Comparison of ENCODE assay signal across 8 cellular contexts in the genomic region with DNA sequence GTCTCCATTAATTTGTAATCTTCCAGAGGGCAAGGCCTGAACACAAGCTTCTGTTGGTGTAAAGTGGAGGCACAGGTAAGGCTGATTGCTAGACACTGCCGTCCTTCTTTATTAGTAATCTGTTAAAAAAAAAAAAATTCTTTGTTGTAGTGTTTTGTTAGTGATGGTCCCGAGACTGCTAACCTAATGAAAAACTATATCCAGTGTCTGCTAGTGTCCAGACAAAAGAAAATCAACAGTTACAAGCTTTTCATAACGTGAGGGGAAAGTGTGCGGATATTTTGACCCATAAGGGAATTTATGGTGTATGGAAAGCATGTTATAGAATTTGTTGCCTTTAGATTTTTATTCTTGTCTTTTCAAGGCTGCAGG. TPM values are rescaled to one million over a fixed set of nuclear protein-coding genes. Genes with fewer than 3 reads are reported as not detected.
DNase-seq lines count a peak whose midpoint lies in the region; ATAC-seq and TF ChIP-seq lines count a peak whose summit lies in the region.

No MANE protein-coding gene starts in this region.

- H3K79me1 ChIP-seq in trophoblast cell (ENCODE audit: low read length), result peaks cover 19% of the 10 kb centered on the region

- no peak overlapping the region for H3K14ac ChIP-seq in trophoblast cell (ENCODE audit: low read length)

- WGBS in trophoblast cell (ENCODE audit: extremely low coverage, insufficient coverage, insufficient read length), result no CpG with 5 or more reads among the region's 4 CpGs

- no peak overlapping the region for H3K18ac ChIP-seq in trophoblast cell (ENCODE audit: low read length)

- H3K79me2 ChIP-seq in DOHH2 (ENCODE audit: control insufficient read depth, low read length), result peaks cover 22% of the 10 kb centered on the region
- H3K79me2 ChIP-seq in PC-9 (ENCODE audit: low read depth), result peaks cover 13% of the 10 kb centered on the region
- peaks cover 13% of the 10 kb centered on the region for H3K79me2 ChIP-seq in trophoblast cell (ENCODE audit: control insufficient read depth, insufficient read depth, low read length, poor library complexity)

- H4K12ac ChIP-seq in trophoblast cell (ENCODE audit: low read depth, low read length), result no peak overlapping the region

- H3K23ac ChIP-seq in trophoblast cell (ENCODE audit: low read length), result no peak overlapping the region

- BruUV-seq in PC-9 (replicated peaks; lab: Mats Ljungman, UMichigan), result TSS peak; percentile 92

- peak overlapping the region; percentile 88 for H3K4me3 ChIP-seq in DOHH2 (ENCODE audit: low read length)
- peak overlapping the region; percentile 83 for H3K4me3 ChIP-seq in PC-9
- H3K4me3 ChIP-seq in epithelial cell of proximal tubule (ENCODE audit: low read depth, low read length), result peak overlapping the region; percentile 60
- H3K4me3 ChIP-seq in trophoblast cell (ENCODE audit: low read depth, low read length), result no peak overlapping the region

- H3K4ac ChIP-seq in trophoblast cell (ENCODE audit: low read depth, low read length), result no peak overlapping the region

- no peak overlapping the region for H2AK5ac ChIP-seq in trophoblast cell (ENCODE audit: low read length)

- DNase-seq in PC-9, result no peak
- no peak for DNase-seq in epithelial cell of proximal tubule (ENCODE audit: low read depth)
- DNase-seq in trophoblast cell, result no peak
- DNase-seq in activated effector memory CD4-positive, alpha-beta T cell treated with Interleukin-2 at 50 U/mL for 16 hours, result no peak
- no peak for DNase-seq in ecto neural progenitor cell (ENCODE audit: low spot score)

- H2AFZ ChIP-seq in PC-9 (peak overlapping the region; percentile 94), trophoblast cell (ENCODE audit: insufficient read depth, low read length, poor library complexity) (no peak overlapping the region)

- ATAC-seq in HG03457 (IDR thresholded peaks at IDR 0.05; ENCODE audit: unreplicated experiment), result no peak
- ATAC-seq in GM18861 (IDR thresholded peaks at IDR 0.05; ENCODE audit: unreplicated experiment), result no peak

- H3K9me2 ChIP-seq in DOHH2 (replicated peaks; ENCODE audit: control insufficient read depth, low read length) (no peaks in the 10 kb centered on the region), PC-9 (ENCODE audit: insufficient read depth) (no peaks in the 10 kb centered on the region)

- CTCF ChIA-PET in PC-9 (lab: Charles Lee), result no interaction called here

- H4K91ac ChIP-seq in trophoblast cell (ENCODE audit: low read depth, low read length), result no peak overlapping the region

- H3K4me1 ChIP-seq in DOHH2 (ENCODE audit: control insufficient read depth, low read length), result peaks cover 16% of the 10 kb centered on the region
- peaks cover 27% of the 10 kb centered on the region for H3K4me1 ChIP-seq in PC-9 (replicated peaks; ENCODE audit: insufficient read depth)
- peaks cover 2 to 4% of the 10 kb centered on the region in 2 experiments for H3K4me1 ChIP-seq in trophoblast cell (ENCODE audit: control insufficient read depth in 1 of 2, insufficient read depth in 2 of 2, low read length in 2 of 2)

- intact Hi-C loops in PC-9 (cut with micrococcal nuclease; ENCODE audit: unreplicated experiment), result loop anchor here (1.0 to 5.0 kb wide), 5 partner anchors 86 to 307 kb away; no protein-coding TSS in a partner anchor

- H3K36me3 ChIP-seq in DOHH2 (ENCODE audit: control insufficient read depth, low read length) (peaks cover 2% of the 10 kb centered on the region; the same call in 1 of the 2 replicates), PC-9 (ENCODE audit: low read depth) (no peaks in the 10 kb centered on the region), trophoblast cell (ENCODE audit: control insufficient read depth in 1 of 2, insufficient read depth in 2 of 2, low read length in 2 of 2) (no peaks in the 10 kb centered on the region)

- H2BK120ac ChIP-seq in trophoblast cell (ENCODE audit: insufficient read depth, low read length, poor library complexity), result no peak overlapping the region

- H3K27me3 ChIP-seq in DOHH2 (ENCODE audit: control insufficient read depth, low read length) (no peaks in the 10 kb centered on the region), PC-9 (ENCODE audit: insufficient read depth, low read depth) (no peaks in the 10 kb centered on the region), trophoblast cell (ENCODE audit: insufficient read depth, low read length) (no peaks in the 10 kb centered on the region)

- H4K20me1 ChIP-seq in DOHH2 (ENCODE audit: control insufficient read depth, insufficient read depth, low read depth, low read length), result no peaks in the 10 kb centered on the region
- no peaks in the 10 kb centered on the region for H4K20me1 ChIP-seq in PC-9 (ENCODE audit: insufficient read depth)

- no peak overlapping the region for H2BK12ac ChIP-seq in trophoblast cell (ENCODE audit: low read length)

- H3K9ac ChIP-seq in trophoblast cell (ENCODE audit: low read length), result no peak overlapping the region

- H3K4me2 ChIP-seq in DOHH2 (ENCODE audit: low read length) (peak overlapping the region; percentile 90), PC-9 (peak overlapping the region; percentile 82), trophoblast cell (ENCODE audit: low read length) (peak overlapping the region; percentile 83)

- no peak overlapping the region for H4K8ac ChIP-seq in trophoblast cell (ENCODE audit: low read depth, low read length)

- TF ChIP-seq CTCF in DOHH2 (IDR thresholded peaks at IDR 0.05; ENCODE audit: low read depth, low read length, poor library complexity, severe bottlenecking) (no peak), PC-9 (conservative IDR thresholded peaks at IDR 0.05) (no peak), epithelial cell of proximal tubule (conservative IDR thresholded peaks at IDR 0.05; ENCODE audit: low read depth, low read length) (no peak)

- H3K27ac ChIP-seq in DOHH2 (ENCODE audit: low read depth, low read length), result peak overlapping the region; percentile 94
- H3K27ac ChIP-seq in PC-9, result peak overlapping the region; percentile 96
- H3K27ac ChIP-seq in trophoblast cell (ENCODE audit: low read depth, low read length), result peak overlapping the region; percentile 98

- H3F3A ChIP-seq in DOHH2 (ENCODE audit: control insufficient read depth, insufficient read depth), result peaks cover 21% of the 10 kb centered on the region
- peaks cover 27% of the 10 kb centered on the region for H3F3A ChIP-seq in PC-9 (ENCODE audit: insufficient read depth, low read depth)

- POLR2A ChIA-PET in PC-9 (lab: Charles Lee; ENCODE audit: unreplicated experiment), result interaction anchor here (0.5 kb wide), 1 partner anchor 33 kb away, joined by 19 read pairs; no protein-coding TSS in a partner anchor

- H2BK5ac ChIP-seq in trophoblast cell (ENCODE audit: low read depth, low read length, poor library complexity), result no peak overlapping the region

- H3K9me3 ChIP-seq in DOHH2 (ENCODE audit: control insufficient read depth, insufficient read depth, low read length), result no peaks in the 10 kb centered on the region
- no peaks in the 10 kb centered on the region for H3K9me3 ChIP-seq in PC-9 (ENCODE audit: insufficient read depth, low read depth)
- H3K9me3 ChIP-seq in trophoblast cell (ENCODE audit: insufficient read depth, low read depth, low read length), result no peaks in the 10 kb centered on the region

RNA-seq across cellular contexts. Expression of gene HIVEP1, which starts 4.2 kb away (rescaled TPM):
- 24.2 and 32.6 TPM in 2 replicates for total RNA-seq in PC-9 (2021)
- 5.9 and 14.2 TPM in 2 replicates for total RNA-seq in epithelial cell of proximal tubule
- polyA plus RNA-seq in trophoblast cell (2013), result 14.7 and 15.4 TPM in 2 replicates
